Comparison of ENCODE assay signal across 21 cellular contexts in genomic region chr3:41176554-41176953, GRCh38.
"Had no signal": no experiment of that assay in that cellular context is flagged by ENCODE, and none has a peak within 500 bp of the region (broad histone marks: within the 10 kb centered on the region; RNA-seq: fewer than 3 reads in every experiment).

No MANE protein-coding gene starts in this region.

- H3K36me3 ChIP-seq: adrenal gland, esophagus muscularis mucosa, heart right ventricle, lower lobe of right lung, tibial nerve, vagina had no signal

- ATAC-seq: activated naive CD4-positive, alpha-beta T cell treated with anti-CD3 and anti-CD28 coated beads, Interleukin-2, amount 50 U/mL, for 72 hours; heart right ventricle; lower lobe of right lung; naive thymus-derived CD8-positive, alpha-beta T cell; stimulated activated naive CD8-positive, alpha-beta T cell treated with anti-CD3 and anti-CD28 coated beads, Interleukin-15, Interleukin-2, amounts not matched to agents 100 U/mL and 50 U/mL, for 24 hours; T-helper 17 cell had no signal

- DNase-seq: activated CD4-positive, CD25-positive, alpha-beta regulatory T cell treated with anti-CD3 and anti-CD28 coated beads, Interleukin-2, amount 50 U/mL, for 72 hours; activated gamma-delta T cell treated with Interleukin-2 at 50 U/mL for 16 hours; adrenal gland; effector CD8-positive, alpha-beta T cell; heart right ventricle; immature natural killer cell; lower lobe of right lung; naive thymus-derived CD8-positive, alpha-beta T cell; nucleus accumbens; retina; stimulated activated CD4-positive, alpha-beta T cell treated with anti-CD3 and anti-CD28 coated beads, Interleukin-2, amount 100 ng/mL, for 24 hours; stimulated activated naive CD8-positive, alpha-beta T cell treated with anti-CD3 and anti-CD28 coated beads, Interleukin-15, Interleukin-2, amounts not matched to agents 100 U/mL and 50 U/mL, for 24 hours; substantia nigra; T-helper 17 cell had no signal

- H3K4me1 Mint-ChIP-seq: immature natural killer cell; naive thymus-derived CD8-positive, alpha-beta T cell; T-helper 17 cell had no signal

- H3K36me3 Mint-ChIP-seq: activated naive CD4-positive, alpha-beta T cell treated with anti-CD3 and anti-CD28 coated beads, Interleukin-2, amount 50 U/mL, for 72 hours; immature natural killer cell; naive thymus-derived CD8-positive, alpha-beta T cell had no signal

- H3K27me3 ChIP-seq: adrenal gland, esophagus muscularis mucosa, heart right ventricle, tibial nerve, vagina had no signal

- H3K9me3 Mint-ChIP-seq: activated naive CD4-positive, alpha-beta T cell treated with anti-CD3 and anti-CD28 coated beads, Interleukin-2, amount 50 U/mL, for 72 hours; activated T-helper 1 cell treated with anti-CD3 and anti-CD28 coated beads, Interleukin-12 subunit alpha, Interleukin-12 subunit beta, Interleukin-2, Interleukin-4 antibody, amounts not matched to agents 30 ng/mL and 10 ng/mL and 1 ng/mL, durations not matched to agents 14 hours and 24 hours and 36 hours; dendritic cell treated with granulocyte-macrophage colony-stimulating factor and Interleukin-4, amounts not matched to agents 40 ng/mL and 50 ng/mL, for 4 days; immature natural killer cell; naive thymus-derived CD8-positive, alpha-beta T cell had no signal

- H3K4me3 ChIP-seq: adrenal gland, esophagus muscularis mucosa, heart right ventricle, lower lobe of right lung, tibial nerve, vagina had no signal

- H3K27ac Mint-ChIP-seq: activated naive CD4-positive, alpha-beta T cell treated with anti-CD3 and anti-CD28 coated beads, Interleukin-2, amount 50 U/mL, for 72 hours; activated T-helper 1 cell treated with anti-CD3 and anti-CD28 coated beads, Interleukin-12 subunit alpha, Interleukin-12 subunit beta, Interleukin-2, Interleukin-4 antibody, amounts not matched to agents 30 ng/mL and 10 ng/mL and 1 ng/mL, durations not matched to agents 14 hours and 24 hours and 36 hours; dendritic cell treated with granulocyte-macrophage colony-stimulating factor and Interleukin-4, amounts not matched to agents 40 ng/mL and 50 ng/mL, for 4 days; immature natural killer cell; naive thymus-derived CD8-positive, alpha-beta T cell; T-helper 17 cell had no signal

- H3K27ac ChIP-seq: adrenal gland, esophagus muscularis mucosa, heart right ventricle, lower lobe of right lung, tibial nerve, vagina, VCaP had no signal

- H3K9me3 ChIP-seq: adrenal gland, esophagus muscularis mucosa, heart right ventricle, lower lobe of right lung, tibial nerve, vagina had no signal

- H3K4me3 Mint-ChIP-seq: activated T-helper 1 cell treated with anti-CD3 and anti-CD28 coated beads, Interleukin-12 subunit alpha, Interleukin-12 subunit beta, Interleukin-2, Interleukin-4 antibody, amounts not matched to agents 30 ng/mL and 10 ng/mL and 1 ng/mL, durations not matched to agents 14 hours and 24 hours and 36 hours; dendritic cell treated with granulocyte-macrophage colony-stimulating factor and Interleukin-4, amounts not matched to agents 40 ng/mL and 50 ng/mL, for 4 days; immature natural killer cell; naive thymus-derived CD8-positive, alpha-beta T cell; T-helper 17 cell had no signal

- H3K4me1 ChIP-seq: adrenal gland, heart right ventricle, lower lobe of right lung had no signal
